Comparison of ENCODE assay signal across 1 cellular context in genomic region chr18:11908182-11909080, GRCh38.
TF ChIP-seq lines count a peak whose summit lies in the region.

Gene MPPE1, minus strand, starts transcription at chr18:11908317. Its CDS starts 11,053 bp downstream, at chr18:11897264.

TF ChIP-seq in K562, 482 proteins besides CTCF, POLR2A, EP300 and RAD21 (continued from another document and continues in another):
- no peak for TF ChIP-seq HES1 (IDR thresholded peaks at IDR 0.05; ENCODE audit: low read depth)
- peak; percentile 63 for TF ChIP-seq SPI1 (IDR thresholded peaks at IDR 0.05; ENCODE audit: borderline replicate concordance, low read depth, low read length)
- peak in 1 of 2 experiments; percentile 82; a peak in 2 of 4 replicates for TF ChIP-seq ZNF639 (CRISPR knock-in tag; conservative IDR thresholded peaks at IDR 0.05 in 1 of 2, IDR thresholded peaks at IDR 0.05 in 1 of 2)
- no peak for TF ChIP-seq IRF9 (tag; IDR thresholded peaks at IDR 0.05)
- TF ChIP-seq ZNF316 (IDR thresholded peaks at IDR 0.05) = no peak
- no peak for TF ChIP-seq CTCFL (IDR thresholded peaks at IDR 0.05; ENCODE audit: borderline replicate concordance, insufficient read depth, low read depth, low read length, poor library complexity, severe bottlenecking)
- no peak for TF ChIP-seq PATZ1 (CRISPR knock-in tag; IDR thresholded peaks at IDR 0.05; ENCODE audit: borderline replicate concordance)
- no peak for TF ChIP-seq HCFC1 (IDR thresholded peaks at IDR 0.05; ENCODE audit: low read depth, low read length)
- TF ChIP-seq SP2 (IDR thresholded peaks at IDR 0.05; ENCODE audit: extremely low read depth, low read depth, low read length, poor library complexity, severe bottlenecking) = no peak
- TF ChIP-seq LARP7 (IDR thresholded peaks at IDR 0.05) = no peak
- no peak for TF ChIP-seq HDAC3 (IDR thresholded peaks at IDR 0.05; ENCODE audit: borderline replicate concordance, partially characterized antibody)
- peak; percentile 63 for TF ChIP-seq ATF7 (IDR thresholded peaks at IDR 0.05)
- no peak for TF ChIP-seq BRF2 (IDR thresholded peaks at IDR 0.05; ENCODE audit: borderline replicate concordance, insufficient read depth, insufficient read length)
- TF ChIP-seq CREB1 (IDR thresholded peaks at IDR 0.05) = no peak
- TF ChIP-seq CREB1 (CRISPR knock-in tag; IDR thresholded peaks at IDR 0.05) = 0 out of 2 replicates have a peak, but pooled peaks have one; percentile 34
- no peak for TF ChIP-seq CREB3L1 (IDR thresholded peaks at IDR 0.05; ENCODE audit: borderline replicate concordance, low read depth)
- no peak for TF ChIP-seq OTX1 (CRISPR knock-in tag; IDR thresholded peaks at IDR 0.05)
- no peak; the same call in 1 of the 2 replicates for TF ChIP-seq PHF21A (IDR thresholded peaks at IDR 0.05; ENCODE audit: borderline replicate concordance, low read depth)
- peak in 1 of 2 experiments; percentile 25; a peak in 1 of 4 replicates for TF ChIP-seq TRIM24 (IDR thresholded peaks at IDR 0.05)
- TF ChIP-seq MYC (IDR thresholded peaks at IDR 0.05; ENCODE audit: low read depth, low read length) = peak; percentile 62; the same call in 1 of the 2 replicates
- no peak for TF ChIP-seq MYC (CRISPR knock-in tag; IDR thresholded peaks at IDR 0.05; ENCODE audit: borderline replicate concordance, low read depth)
- peak; percentile 45 for TF ChIP-seq SAP30 (IDR thresholded peaks at IDR 0.05; ENCODE audit: borderline replicate concordance, insufficient read depth, low read depth, low read length, poor library complexity, severe bottlenecking)
- TF ChIP-seq HNRNPH1 (optimal IDR thresholded peaks at IDR 0.05; ENCODE audit: low read depth, low read length) = no peak
- no peak for TF ChIP-seq ZBTB5 (IDR thresholded peaks at IDR 0.05)
- TF ChIP-seq RBM14 (IDR thresholded peaks at IDR 0.05; ENCODE audit: borderline replicate concordance, insufficient read depth, low read depth, low read length) = no peak
- peak; percentile 59; the same call in 1 of the 2 replicates for TF ChIP-seq E2F1 (CRISPR knock-in tag; IDR thresholded peaks at IDR 0.05)
- TF ChIP-seq ZNF668 (CRISPR knock-in tag; IDR thresholded peaks at IDR 0.05) = no peak
- no peak for TF ChIP-seq WHSC1 (IDR thresholded peaks at IDR 0.05; ENCODE audit: low read length)
- peak; percentile 75 for TF ChIP-seq POLR2H (tag; IDR thresholded peaks at IDR 0.05; ENCODE audit: low read depth)
- no peak for TF ChIP-seq ZNF695 (CRISPR knock-in tag; IDR thresholded peaks at IDR 0.05)
- TF ChIP-seq RAD51 (IDR thresholded peaks at IDR 0.05; ENCODE audit: borderline replicate concordance, low read depth) = no peak
- TF ChIP-seq BRCA1 (IDR thresholded peaks at IDR 0.05) = no peak
- no peak for TF ChIP-seq BRCA1 (CRISPR knock-in tag; IDR thresholded peaks at IDR 0.05)
- TF ChIP-seq PHTF2 (CRISPR knock-in tag; IDR thresholded peaks at IDR 0.05) = no peak
- no peak for TF ChIP-seq TSC22D4 (tag; IDR thresholded peaks at IDR 0.05)
- TF ChIP-seq ZNF583 (CRISPR knock-in tag; IDR thresholded peaks at IDR 0.05) = no peak
- TF ChIP-seq MEIS2 (IDR thresholded peaks at IDR 0.05; ENCODE audit: partially characterized antibody) = peak; percentile 2
- TF ChIP-seq E4F1 (CRISPR knock-in tag; IDR thresholded peaks at IDR 0.05; ENCODE audit: borderline replicate concordance) = no peak
- peak; percentile 26; the same call in 1 of the 2 replicates for TF ChIP-seq TCF3 (CRISPR knock-in tag; IDR thresholded peaks at IDR 0.05)
- TF ChIP-seq SRSF9 (IDR thresholded peaks at IDR 0.05; ENCODE audit: borderline replicate concordance, low read depth, low read length) = no peak
- TF ChIP-seq ETV6 (IDR thresholded peaks at IDR 0.05; ENCODE audit: borderline replicate concordance in 1 of 2, low read depth in 2 of 2, low read length in 1 of 2) = no peak
- no peak for TF ChIP-seq ETV6 (CRISPR knock-in tag; IDR thresholded peaks at IDR 0.05; ENCODE audit: borderline replicate concordance)
- TF ChIP-seq THRB (CRISPR knock-in tag; conservative IDR thresholded peaks at IDR 0.05) = no peak
- TF ChIP-seq E2F3 (CRISPR knock-in tag; IDR thresholded peaks at IDR 0.05) = no peak; the same call in 1 of the 2 replicates
- TF ChIP-seq POLR2AphosphoS2 (IDR thresholded peaks at IDR 0.05; ENCODE audit: low read length) = no peak
- no peak for TF ChIP-seq MEF2D (tag; conservative IDR thresholded peaks at IDR 0.05; ENCODE audit: low read depth)
- TF ChIP-seq HMBOX1 (IDR thresholded peaks at IDR 0.05) = no peak
- TF ChIP-seq KLF16 (IDR thresholded peaks at IDR 0.05) = no peak
